Comparison of ENCODE assay signal across 1 cellular context in the genomic region with DNA sequence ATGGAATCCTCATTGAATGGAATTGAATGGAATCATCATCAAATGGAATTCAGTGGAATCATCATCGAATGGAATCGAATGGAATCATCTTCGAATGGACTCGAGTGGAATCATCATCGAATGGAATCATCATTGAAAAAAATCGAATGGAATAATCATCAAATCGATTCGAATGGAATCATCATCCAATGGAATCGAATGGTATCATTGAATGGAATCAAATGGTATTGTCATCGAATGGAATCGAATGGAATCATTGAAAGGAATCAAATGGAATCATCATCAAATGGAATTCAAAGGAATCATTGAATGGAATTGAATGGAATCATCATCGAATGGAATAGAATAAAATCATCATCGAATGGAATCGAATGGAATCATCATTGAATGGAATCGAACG.
TF ChIP-seq lines count a peak whose summit lies in the region.

No MANE protein-coding gene starts in this region.

TF ChIP-seq in IMR-90, 13 proteins besides CTCF, POLR2A, EP300 and RAD21 (continued from another document):
- TF ChIP-seq, protein P1, sequence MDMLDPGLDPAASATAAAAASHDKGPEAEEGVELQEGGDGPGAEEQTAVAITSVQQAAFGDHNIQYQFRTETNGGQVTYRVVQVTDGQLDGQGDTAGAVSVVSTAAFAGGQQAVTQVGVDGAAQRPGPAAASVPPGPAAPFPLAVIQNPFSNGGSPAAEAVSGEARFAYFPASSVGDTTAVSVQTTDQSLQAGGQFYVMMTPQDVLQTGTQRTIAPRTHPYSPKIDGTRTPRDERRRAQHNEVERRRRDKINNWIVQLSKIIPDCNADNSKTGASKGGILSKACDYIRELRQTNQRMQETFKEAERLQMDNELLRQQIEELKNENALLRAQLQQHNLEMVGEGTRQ (IDR thresholded peaks at IDR 0.05; ENCODE audit: low read depth, low read length): no peak
- TF ChIP-seq CHD1 (IDR thresholded peaks at IDR 0.05; ENCODE audit: low read depth, low read length) (no peak), MAFK (IDR thresholded peaks at IDR 0.05; ENCODE audit: low read depth, low read length) (no peak), SMC3 (IDR thresholded peaks at IDR 0.05; ENCODE audit: low read depth, low read length) (no peak), NFE2L2 (IDR thresholded peaks at IDR 0.05; ENCODE audit: low read depth, low read length) (no peak), MXI1 (IDR thresholded peaks at IDR 0.05; ENCODE audit: borderline replicate concordance, low read depth, low read length) (no peak), RFX5 (IDR thresholded peaks at IDR 0.05; ENCODE audit: low read depth, low read length) (no peak), BHLHE40 (IDR thresholded peaks at IDR 0.05; ENCODE audit: low read depth, low read length) (no peak), MAZ (IDR thresholded peaks at IDR 0.05; ENCODE audit: borderline replicate concordance, low read depth, low read length) (no peak), CEBPB (IDR thresholded peaks at IDR 0.05; ENCODE audit: low read depth, low read length) (no peak)
